In genomic region chr2:66271777-66272176, GRCh38 we compare ENCODE assay signal across 23 cellular contexts.
"Had no signal": no experiment of that assay in that cellular context is flagged by ENCODE, and none has a peak within 500 bp of the region (broad histone marks: within the 10 kb centered on the region; RNA-seq: fewer than 3 reads in every experiment).

No MANE protein-coding gene starts in this region.

- FAIRE-seq: endothelial cell of umbilical vein had no signal

- H3K4me1 ChIP-seq: heart left ventricle, parathyroid adenoma, psoas muscle, stomach, transverse colon had no signal

- H3K79me2 ChIP-seq: parathyroid adenoma had no signal

- H3K9me3 ChIP-seq: heart left ventricle, psoas muscle, stomach, thoracic aorta, transverse colon had no signal

- H3K9ac ChIP-seq: parathyroid adenoma had no signal

- H3K4me3 Mint-ChIP-seq: endodermal cell, natural killer cell had no signal

- H3K27ac ChIP-seq: coronary artery, foreskin keratinocyte, heart left ventricle, parathyroid adenoma, psoas muscle, skin epidermis, stomach, thoracic aorta, transverse colon had no signal

- H3K27me3 ChIP-seq: heart left ventricle, stomach, transverse colon had no signal

- H3K9me3 Mint-ChIP-seq: endodermal cell, natural killer cell had no signal

- H3K4me1 Mint-ChIP-seq: natural killer cell had no signal

- H2AFZ ChIP-seq: parathyroid adenoma had no signal

- ATAC-seq: foreskin keratinocyte, heart left ventricle, left lobe of liver, natural killer cell, psoas muscle, sciatic nerve had no signal

- H3K36me3 Mint-ChIP-seq: natural killer cell had no signal

- H3K27ac Mint-ChIP-seq: endodermal cell, natural killer cell had no signal

- DNase-seq: effector CD4-positive, alpha-beta T cell; endodermal cell; erythroblast; heart left ventricle; hippocampal formation; mammary epithelial cell; natural killer cell; occipital lobe; psoas muscle; retina; stimulated activated CD4-positive, alpha-beta T cell treated with anti-CD3 and anti-CD28 coated beads, Interleukin-12 subunit alpha, Interleukin-12 subunit beta, amount 100 ng/mL, for 4 hours; stimulated activated naive CD4-positive, alpha-beta T cell; stomach; substantia nigra; transverse colon had no signal
